8 cellular contexts compared by ENCODE assay signal in genomic region chr14:105525861-105526780, GRCh38. TPM values are rescaled to one million over a fixed set of nuclear protein-coding genes. Genes with fewer than 3 reads are reported as not detected.
DNase-seq lines count a peak whose midpoint lies in the region; ATAC-seq and TF ChIP-seq lines count a peak whose summit lies in the region.

TSS of gene TMEM121 (plus strand) at chr14:105526583. CDS start at chr14:105528835, 2,252 bp downstream.

- H3K4me3 ChIP-seq in HUES48 (ENCODE audit: low read depth, low read length), result peak within 1 kb of the TSS; percentile 21; the same call in 1 of the 2 replicates

- H3K9ac ChIP-seq in HUES48 (ENCODE audit: low read depth, low read length), result no peak within 1 kb of the TSS

- DNase-seq in AG08395 (ENCODE audit: low spot score), result peak; percentile 46
- peak; percentile 29 for DNase-seq in activated T-helper 1 cell treated with Interleukin-2 at 50 U/mL for 16 hours (ENCODE audit: low read depth)
- DNase-seq in foreskin keratinocyte, result no peak
- no peak for DNase-seq in omental fat pad (ENCODE audit: low spot score)
- DNase-seq in NCI-H524 treated with DMSO at 0.1 percent for 48 hours (lab: John Stamatoyannopoulos, UW), result no peak

- peak; percentile 36 for ATAC-seq in foreskin keratinocyte
- ATAC-seq in omental fat pad (ENCODE audit: low FRiP score), result peak; percentile 37
- ATAC-seq in HG03025 (IDR thresholded peaks at IDR 0.05; ENCODE audit: low FRiP score, unreplicated experiment), result no peak
- no peak for ATAC-seq in HG02885 (IDR thresholded peaks at IDR 0.05; ENCODE audit: poor library complexity, unreplicated experiment)

- peaks cover 30% of the 10 kb centered on the region for H3K27me3 ChIP-seq in HUES48 (ENCODE audit: control insufficient read depth, insufficient read depth, low read length)
- H3K27me3 ChIP-seq in foreskin keratinocyte, result peaks cover 64% of the 10 kb centered on the region

- H3K27ac ChIP-seq in HUES48 (ENCODE audit: low read depth, low read length), result no peak within 1 kb of the TSS
- H3K27ac ChIP-seq in foreskin keratinocyte, result no peak within 1 kb of the TSS

- H3K36me3 ChIP-seq in HUES48 (ENCODE audit: control insufficient read depth, insufficient read depth, low read length), result no peaks in the 10 kb centered on the region

- TF ChIP-seq CTCF in foreskin keratinocyte (conservative IDR thresholded peaks at IDR 0.05) (no peak), omental fat pad (IDR thresholded peaks at IDR 0.05) (no peak)

- H3K9me3 ChIP-seq in HUES48 (ENCODE audit: control insufficient read depth, insufficient read depth, low read length), result peaks cover 27% of the 10 kb centered on the region

- H3K4me1 ChIP-seq in HUES48 (ENCODE audit: control insufficient read depth, insufficient read depth, low read length) (no peaks in the 10 kb centered on the region), foreskin keratinocyte (no peaks in the 10 kb centered on the region)

RNA-seq across cellular contexts. Expression of gene TMEM121, which starts in this region (rescaled TPM):
- total RNA-seq in foreskin keratinocyte (0.53 and 1.3 TPM in 2 replicates), omental fat pad (1 to 10 TPM; 3.5 to 5.6 (median 4.1) TPM)
- 0.76 and 1.6 TPM in 2 replicates for polyA plus RNA-seq in foreskin keratinocyte

Comparison
In these comparisons a context has a peak if more than half of its experiments do, and no peak if none do; other contexts are left out.
1. DNase-seq: peak in AG08395 (single experiment) and activated T-helper 1 cell treated with Interleukin-2 at 50 U/mL for 16 hours (single experiment); none in foreskin keratinocyte (0 of 2), omental fat pad (single experiment) and NCI-H524 treated with DMSO at 0.1 percent for 48 hours (single experiment).
2. ATAC-seq: peak in foreskin keratinocyte (single experiment) and omental fat pad (single experiment); none in HG03025 (single experiment) and HG02885 (single experiment).